In genomic region chr2:121530563-121531334, GRCh38 we compare ENCODE assay signal across 8 cellular contexts. TPM values are rescaled to one million over a fixed set of nuclear protein-coding genes. Genes with fewer than 3 reads are reported as not detected.
A peak's percentile ranks its signal among the peaks of the same experiment; 100 is the strongest.
DNase-seq lines count a peak whose midpoint lies in the region; ATAC-seq and TF ChIP-seq lines count a peak whose summit lies in the region.

TSS of gene RNU4ATAC (plus strand) at chr2:121530880.

- intact Hi-C loops in transverse colon (cut with DNase I; ENCODE audit: low total_unique reads), result loop anchor here (2.0 to 10.0 kb wide), 3 partner anchors 120 to 224 kb away; partner anchors contain the start of gene TSN

- H3K27ac Mint-ChIP-seq in activated naive CD8-positive, alpha-beta T cell treated with anti-CD3 and anti-CD28 coated beads, Interleukin-2, amount 10 ng/mL, durations not matched to agents 7 days and 5 days, result peak within 1 kb of the TSS; percentile 98

- peak within 1 kb of the TSS; percentile 61 for H3K4me3 ChIP-seq in cardiac muscle cell
- peak within 1 kb of the TSS; percentile 71 for H3K4me3 ChIP-seq in parathyroid adenoma (ENCODE audit: low read depth, low read length)
- peak within 1 kb of the TSS; percentile 32 to 66 (median 56) for H3K4me3 ChIP-seq in transverse colon

- H3K27ac ChIP-seq in cardiac muscle cell (peak within 1 kb of the TSS; percentile 100), parathyroid adenoma (peak within 1 kb of the TSS; percentile 97), transverse colon (peak within 1 kb of the TSS; percentile 92 to 98 (median 94))

- H3K36me3 ChIP-seq in cardiac muscle cell, result peaks cover 4% of the 10 kb centered on the region
- H3K36me3 ChIP-seq in parathyroid adenoma (ENCODE audit: control insufficient read depth, insufficient read depth, low read length), result no peaks in the 10 kb centered on the region
- H3K36me3 ChIP-seq in transverse colon, result no peaks in the 10 kb centered on the region

- H3K79me2 ChIP-seq in parathyroid adenoma, result peaks cover 7% of the 10 kb centered on the region

- in situ Hi-C loops in transverse colon (cut with MboI; ENCODE audit: low pct_ligation_motif_present in 1 of 4, low pct_unique_long_range_greater_than_20kb in 1 of 4, low sequenced_read_pairs in 3 of 4), result loop anchor here in 3 of 4 donors (10.0 to 25.0 kb wide), 3 partner anchors 124 to 207 kb away; partner anchors contain the start of gene NIFK (in 1 of the 3)

- WGBS in transverse colon (ENCODE audit: low coverage in 1 of 2), 2 donors, result 0 to 1% methylated on average over 30 to 47 of the region's 47 CpGs

- H3K4me1 ChIP-seq in cardiac muscle cell (ENCODE audit: low read depth) (peaks cover 22% of the 10 kb centered on the region), parathyroid adenoma (peaks cover 10% of the 10 kb centered on the region), transverse colon (peaks cover 7 to 25% (median 21%) of the 10 kb centered on the region in 4 donors)

- H3K9me3 ChIP-seq in cardiac muscle cell (ENCODE audit: low read depth) (no peaks in the 10 kb centered on the region), parathyroid adenoma (ENCODE audit: control insufficient read depth, low read length) (no peaks in the 10 kb centered on the region), transverse colon (no peaks in the 10 kb centered on the region)

- H3K4me3 Mint-ChIP-seq in activated naive CD8-positive, alpha-beta T cell treated with anti-CD3 and anti-CD28 coated beads, Interleukin-2, amount 10 ng/mL, durations not matched to agents 7 days and 5 days, result peak within 1 kb of the TSS; percentile 91

- DNase-seq in NCI-H1048 (lab: John Stamatoyannopoulos, UW) (peak; percentile 86), SKM-1 (lab: John Stamatoyannopoulos, UW; ENCODE audit: unreplicated experiment) (peak; percentile 99), cardiac muscle cell (ENCODE audit: low read depth in 1 of 2, low spot score in 1 of 2) (peak; percentile 91 to 99), transverse colon (peak; percentile 87)
- DNase-seq in activated naive CD8-positive, alpha-beta T cell treated with anti-CD3 and anti-CD28 coated beads, Interleukin-2, amount 10 ng/mL, durations not matched to agents 7 days and 5 days, result peak; percentile 86

- POLR2A ChIA-PET in activated naive CD8-positive, alpha-beta T cell treated with anti-CD3 and anti-CD28 coated beads, Interleukin-2, amount 10 ng/mL, durations not matched to agents 7 days and 5 days (lab: Charles Lee), result interaction anchor here (0.5 to 3.9 kb wide), 44 partner anchors 9 to 1278 kb away, joined by 3 to 103 read pairs (median 4); partner anchors contain the start of genes CLASP1, NIFK and TSN

- H3K27me3 ChIP-seq in cardiac muscle cell (no peaks in the 10 kb centered on the region), parathyroid adenoma (ENCODE audit: control insufficient read depth, insufficient read depth, low read length) (no peaks in the 10 kb centered on the region), transverse colon (no peaks in the 10 kb centered on the region)

- peak within 1 kb of the TSS; percentile 77 for H2AFZ ChIP-seq in parathyroid adenoma

- ATAC-seq in HG02588 (IDR thresholded peaks at IDR 0.05; ENCODE audit: unreplicated experiment), result peak; percentile 75
- ATAC-seq in activated naive CD8-positive, alpha-beta T cell treated with anti-CD3 and anti-CD28 coated beads, Interleukin-2, amount 10 ng/mL, durations not matched to agents 7 days and 5 days (ENCODE audit: low read depth), result peak; percentile 89

- H3K9me3 Mint-ChIP-seq in activated naive CD8-positive, alpha-beta T cell treated with anti-CD3 and anti-CD28 coated beads, Interleukin-2, amount 10 ng/mL, durations not matched to agents 7 days and 5 days, result no peaks in the 10 kb centered on the region

- H3K4me2 ChIP-seq in parathyroid adenoma (ENCODE audit: low read length), result peak within 1 kb of the TSS; percentile 76

- TF ChIP-seq POLR2A in GM10847 (IDR thresholded peaks at IDR 0.05; ENCODE audit: extremely low read depth, insufficient read length), result peak; percentile 55
- peak; percentile 100 for TF ChIP-seq POLR2A in transverse colon (IDR thresholded peaks at IDR 0.05)

- TF ChIP-seq EP300 in transverse colon (IDR thresholded peaks at IDR 0.05; ENCODE audit: low read depth), result no peak

- H3K36me3 Mint-ChIP-seq in activated naive CD8-positive, alpha-beta T cell treated with anti-CD3 and anti-CD28 coated beads, Interleukin-2, amount 10 ng/mL, durations not matched to agents 7 days and 5 days, result peaks cover 12% of the 10 kb centered on the region

- H3K27me3 Mint-ChIP-seq in activated naive CD8-positive, alpha-beta T cell treated with anti-CD3 and anti-CD28 coated beads, Interleukin-2, amount 10 ng/mL, durations not matched to agents 7 days and 5 days, result no peaks in the 10 kb centered on the region

- peak within 1 kb of the TSS; percentile 20 for H3K9ac ChIP-seq in parathyroid adenoma

- peaks cover 29% of the 10 kb centered on the region for H3K4me1 Mint-ChIP-seq in activated naive CD8-positive, alpha-beta T cell treated with anti-CD3 and anti-CD28 coated beads, Interleukin-2, amount 10 ng/mL, durations not matched to agents 7 days and 5 days

- TF ChIP-seq CTCF in cardiac muscle cell (IDR thresholded peaks at IDR 0.05; ENCODE audit: low read depth, low read length) (peak; percentile 59), parathyroid adenoma (IDR thresholded peaks at IDR 0.05) (peak; percentile 75), transverse colon (IDR thresholded peaks at IDR 0.05) (peak; percentile 55 to 91 (median 59))

RNA-seq across cellular contexts. Expression of gene RNU4ATAC, which starts in this region (rescaled TPM):
- not detected for total RNA-seq in activated naive CD8-positive, alpha-beta T cell treated with anti-CD3 and anti-CD28 coated beads, Interleukin-2, amount 10 ng/mL, durations not matched to agents 7 days and 5 days
- total RNA-seq in cardiac muscle cell (not detected in 2 replicates), transverse colon (under 1 TPM in 1 of 4 donors, not detected in 3; under 0.01 TPM)
- polyA plus RNA-seq in cardiac muscle cell, result 4.4 and 11.3 TPM in 2 replicates

Comparison
In these comparisons a context has a peak if more than half of its experiments do, and no peak if none do; other contexts are left out.
1. Peak in every context shown above with its lines: DNase-seq, ATAC-seq, H3K4me3 ChIP-seq and H3K27ac ChIP-seq.
2. Peak in DNase-seq and ATAC-seq in activated naive CD8-positive, alpha-beta T cell treated with anti-CD3 and anti-CD28 coated beads, Interleukin-2, amount 10 ng/mL, durations not matched to agents 7 days and 5 days; RNA of the gene not detected or under 1 TPM.
3. Peak in DNase-seq, H3K4me3 ChIP-seq and H3K27ac ChIP-seq in transverse colon; RNA of the gene not detected or under 1 TPM.